17 cellular contexts compared by ENCODE assay signal in genomic region chr17:42684929-42685556, GRCh38. TPM values are rescaled to one million over a fixed set of nuclear protein-coding genes. Genes with fewer than 3 reads are reported as not detected.
"Had no signal": no experiment of that assay in that cellular context is flagged by ENCODE, and none has a peak within 500 bp of the region (broad histone marks: within the 10 kb centered on the region; RNA-seq: fewer than 3 reads in every experiment).

No MANE protein-coding gene starts in this region.

- H3K27ac ChIP-seq: brain microvascular endothelial cell had no signal

- H3K27ac Mint-ChIP-seq: activated naive CD4-positive, alpha-beta T cell treated with anti-CD3 and anti-CD28 coated beads for 36 hours; immature natural killer cell; stimulated activated naive CD8-positive, alpha-beta T cell treated with anti-CD3 and anti-CD28 coated beads, Interleukin-15, amount 100 ng/mL, for 72 hours had no signal

- ATAC-seq: activated T-cell treated with anti-CD3 and anti-CD28 coated beads, Interleukin-2, amount 50 U/mL, for 4 hours; gastrocnemius medialis; heart right ventricle; mucosa of descending colon; naive thymus-derived CD4-positive, alpha-beta T cell; stimulated activated naive CD8-positive, alpha-beta T cell treated with anti-CD3 and anti-CD28 coated beads, Interleukin-15, amount 100 ng/mL, for 72 hours had no signal

- H3K9me3 Mint-ChIP-seq: activated naive CD4-positive, alpha-beta T cell treated with anti-CD3 and anti-CD28 coated beads for 36 hours; activated T-cell treated with anti-CD3 and anti-CD28 coated beads, Interleukin-2, amount 50 U/mL, for 4 hours; stimulated activated naive CD8-positive, alpha-beta T cell treated with anti-CD3 and anti-CD28 coated beads, Interleukin-15, amount 100 ng/mL, for 72 hours had no signal

- H3K36me3 ChIP-seq: brain microvascular endothelial cell, gastrocnemius medialis had no signal

- H3K4me3 Mint-ChIP-seq: activated naive CD4-positive, alpha-beta T cell treated with anti-CD3 and anti-CD28 coated beads for 36 hours; activated T-cell treated with anti-CD3 and anti-CD28 coated beads, Interleukin-2, amount 50 U/mL, for 4 hours; stimulated activated naive CD8-positive, alpha-beta T cell treated with anti-CD3 and anti-CD28 coated beads, Interleukin-15, amount 100 ng/mL, for 72 hours had no signal

- DNase-seq: activated CD4-positive, alpha-beta T cell treated with anti-CD3 and anti-CD28 coated beads for 48 hours; activated CD4-positive, CD25-positive, alpha-beta regulatory T cell; activated CD8-positive, alpha-beta memory T cell treated with anti-CD3 and anti-CD28 coated beads, Interleukin-2, amount 50 U/mL, for 4 hours; activated naive CD4-positive, alpha-beta T cell treated with anti-CD3 and anti-CD28 coated beads for 36 hours; activated T-cell treated with anti-CD3 and anti-CD28 coated beads, Interleukin-2, amount 50 U/mL, for 4 hours; brain microvascular endothelial cell; central memory CD4-positive, alpha-beta T cell; gastrocnemius medialis; heart right ventricle; immature natural killer cell; mesenchymal stem cell; mucosa of descending colon; naive thymus-derived CD4-positive, alpha-beta T cell; nucleus accumbens; stimulated activated CD4-positive, alpha-beta T cell treated with anti-CD3 and anti-CD28 coated beads, Interleukin-2, amount 100 ng/mL, for 48 hours; stimulated activated naive CD8-positive, alpha-beta T cell treated with anti-CD3 and anti-CD28 coated beads, Interleukin-15, amount 100 ng/mL, for 72 hours; T1000 had no signal

- H3K4me3 ChIP-seq: mucosa of descending colon had no signal

- H3K9me3 ChIP-seq: gastrocnemius medialis, heart right ventricle, mucosa of descending colon had no signal

RNA-seq across cellular contexts. Expression of gene PLEKHH3, which starts 8.2 kb away (rescaled TPM):
- polyA plus RNA-seq: immature natural killer cell; naive thymus-derived CD4-positive, alpha-beta T cell had no signal
